17 cellular contexts compared by ENCODE assay signal in the genomic region with DNA sequence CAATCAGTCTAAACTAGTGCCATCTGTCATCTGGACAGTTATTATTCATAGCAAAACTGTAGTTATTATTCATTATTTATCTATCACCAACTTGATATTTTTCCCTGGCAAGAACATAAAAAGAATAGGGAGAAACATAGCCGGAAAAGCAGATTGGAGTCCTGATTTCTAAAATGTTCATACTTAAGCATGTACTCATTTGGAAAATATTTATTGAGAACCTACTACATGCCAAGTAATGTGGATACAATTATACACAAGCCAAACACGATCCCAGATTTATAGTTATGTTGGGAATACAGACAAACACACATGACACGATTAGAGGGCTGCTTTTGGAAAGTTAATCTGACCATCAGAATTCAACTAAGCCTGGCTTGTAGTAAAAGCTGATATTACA. TPM values are rescaled to one million over a fixed set of nuclear protein-coding genes. Genes with fewer than 3 reads are reported as not detected.
DNase-seq lines count a peak whose midpoint lies in the region; ATAC-seq and TF ChIP-seq lines count a peak whose summit lies in the region.
"Had no signal": no experiment of that assay in that cellular context is flagged by ENCODE, and none has a peak within 500 bp of the region (broad histone marks: within the 10 kb centered on the region; RNA-seq: fewer than 3 reads in every experiment).

No MANE protein-coding gene starts in this region.

- H3K4me1 ChIP-seq in IMR-90 (ENCODE audit: control insufficient read depth, insufficient read depth, low read length) = peaks cover 18% of the 10 kb centered on the region
- peaks cover 5% of the 10 kb centered on the region for H3K4me1 ChIP-seq in endodermal cell (ENCODE audit: control insufficient read depth, insufficient read depth, low read length)
- peaks cover 59% of the 10 kb centered on the region for H3K4me1 ChIP-seq in psoas muscle

- H3K9ac ChIP-seq in IMR-90 (ENCODE audit: low read depth, low read length) (peak overlapping the region; percentile 32; the same call in 1 of the 2 replicates), endodermal cell (ENCODE audit: extremely low read depth, low read length, poor library complexity, severe bottlenecking) (no peak overlapping the region)

- no peak for TF ChIP-seq POLR2A in IMR-90 (IDR thresholded peaks at IDR 0.05; ENCODE audit: low read depth, low read length)

- intact Hi-C loops in IMR-90 (cut with micrococcal nuclease) (no loop called here), psoas muscle (cut with DNase I) (no loop called here)

- H4K8ac ChIP-seq in IMR-90 (ENCODE audit: low read depth in 2 of 2, low read length in 2 of 2) = peak overlapping the region; percentile 65 to 85; a peak in 3 of 4 replicates

- H2AK5ac ChIP-seq in IMR-90 (ENCODE audit: low read depth, low read length) = no peak overlapping the region; the same call in 1 of the 2 replicates

- H2BK20ac ChIP-seq in IMR-90 (ENCODE audit: low read depth, low read length) = peak overlapping the region; percentile 87; the same call in 1 of the 2 replicates

- peaks cover 5% of the 10 kb centered on the region for H3K9me1 ChIP-seq in IMR-90 (ENCODE audit: insufficient read depth, low read length)

- in situ Hi-C loops in IMR-90 (cut with MboI; ENCODE audit: low sequenced_read_pairs) = no loop called here

- peak overlapping the region; percentile 94 for H2BK120ac ChIP-seq in IMR-90 (ENCODE audit: low read depth, low read length)

- no peak overlapping the region for H2AFZ ChIP-seq in IMR-90 (replicated peaks; ENCODE audit: low read length, poor library complexity)

- CTCF ChIA-PET in IMR-90 (lab: Yijun Ruan, JAX) = no interaction called here

- peaks cover 41 to 70% of the 10 kb centered on the region in 2 experiments for H3K79me1 ChIP-seq in IMR-90 (ENCODE audit: low read depth in 1 of 2, low read length in 2 of 2)

- peaks cover 2% of the 10 kb centered on the region for H3K36me3 Mint-ChIP-seq in endodermal cell (ENCODE audit: low read depth)
- H3K36me3 Mint-ChIP-seq: activated naive CD4-positive, alpha-beta T cell treated with anti-CD3 and anti-CD28 coated beads, Interleukin-2, amount 50 U/mL, for 24 hours had no signal

- H2BK5ac ChIP-seq in IMR-90 (ENCODE audit: low read depth, low read length, poor library complexity, severe bottlenecking) = peak overlapping the region; percentile 72

- H3K4ac ChIP-seq in IMR-90 (ENCODE audit: low read depth, low read length) = peak overlapping the region; percentile 86; the same call in 1 of the 2 replicates

- no peaks in the 10 kb centered on the region for H3K27me3 Mint-ChIP-seq in endodermal cell (ENCODE audit: insufficient read depth)
- H3K27me3 Mint-ChIP-seq: activated naive CD4-positive, alpha-beta T cell treated with anti-CD3 and anti-CD28 coated beads, Interleukin-2, amount 50 U/mL, for 24 hours had no signal

- H3K4me3 ChIP-seq in AG09309 (ENCODE audit: control insufficient read depth, low read depth, low read length) (no peak overlapping the region), IMR-90 (ENCODE audit: insufficient read depth, low read depth, low read length) (no peak overlapping the region), endodermal cell (ENCODE audit: low read length) (no peak overlapping the region), psoas muscle (peak overlapping the region; percentile 54)
- H3K4me3 ChIP-seq: esophagus squamous epithelium, ovary had no signal

- no peak for TF ChIP-seq RAD21 in IMR-90 (IDR thresholded peaks at IDR 0.05; ENCODE audit: low read length)

- BruUV-seq in IMR-90 (replicated peaks; lab: Mats Ljungman, UMichigan) = no TSS peak

- peak; percentile 11 for ATAC-seq in IMR-90 (ENCODE audit: low read depth)
- no peak for ATAC-seq in psoas muscle
- ATAC-seq in HG03469 (IDR thresholded peaks at IDR 0.05; ENCODE audit: unreplicated experiment) = no peak
- ATAC-seq in HG03135 (IDR thresholded peaks at IDR 0.05; ENCODE audit: unreplicated experiment) = no peak

- H3K23ac ChIP-seq in IMR-90 (ENCODE audit: low read depth, low read length) = peak overlapping the region; percentile 86

- peak overlapping the region; percentile 78; the same call in 1 of the 2 replicates for H4K91ac ChIP-seq in IMR-90 (ENCODE audit: insufficient read depth, low read depth, low read length)

- H4K5ac ChIP-seq in IMR-90 (ENCODE audit: low read depth, low read length) = peak overlapping the region; percentile 45; the same call in 1 of the 2 replicates

- H2AK9ac ChIP-seq in IMR-90 (replicated peaks; ENCODE audit: low read depth, low read length, poor library complexity) = no peak overlapping the region

- peak overlapping the region; percentile 62 for H3K27ac Mint-ChIP-seq in endodermal cell
- H3K27ac Mint-ChIP-seq: activated naive CD4-positive, alpha-beta T cell treated with anti-CD3 and anti-CD28 coated beads, Interleukin-2, amount 50 U/mL, for 24 hours had no signal

- H3K4me2 ChIP-seq in IMR-90 (ENCODE audit: low read depth, low read length) = peak overlapping the region; percentile 66; the same call in 1 of the 2 replicates

- POLR2A ChIA-PET in IMR-90 (lab: Charles Lee; ENCODE audit: unreplicated experiment) = no interaction called here

- WGBS in IMR-90 (ENCODE audit: extremely low coverage in 2 of 2, insufficient read length in 1 of 2), 2 experiments = no CpG with 5 or more reads among the region's 3 CpGs
- 88 to 94% methylated on average over 1 to 3 of the region's 3 CpGs for WGBS in endodermal cell (ENCODE audit: insufficient coverage in 1 of 2, insufficient read length in 1 of 2), 2 experiments
- WGBS in psoas muscle, 3 donors = 15 to 30% (median 15%) methylated on average over 3 of the region's 3 CpGs

- H3K36me3 ChIP-seq in IMR-90 (ENCODE audit: control insufficient read depth, insufficient read depth, low read length) = no peaks in the 10 kb centered on the region
- H3K36me3 ChIP-seq in endodermal cell (ENCODE audit: control insufficient read depth, insufficient read depth, low read length) = no peaks in the 10 kb centered on the region
- no peaks in the 10 kb centered on the region for H3K36me3 ChIP-seq in psoas muscle (ENCODE audit: insufficient read depth in 1 of 2, low read depth in 1 of 2)
- H3K36me3 ChIP-seq: esophagus squamous epithelium, ovary had no signal

- dilution Hi-C loops in IMR-90 (cut with HindIII; ENCODE audit: low sequenced_read_pairs, unreplicated experiment) = no loop called here

- H3K4me3 Mint-ChIP-seq in endodermal cell = no peak overlapping the region
- H3K4me3 Mint-ChIP-seq: activated naive CD4-positive, alpha-beta T cell treated with anti-CD3 and anti-CD28 coated beads, Interleukin-2, amount 50 U/mL, for 24 hours had no signal

- no peaks in the 10 kb centered on the region for H3K27me3 ChIP-seq in IMR-90 (ENCODE audit: control insufficient read depth, insufficient read depth, low read length)
- H3K27me3 ChIP-seq in endodermal cell (ENCODE audit: control insufficient read depth, insufficient read depth, low read length, poor library complexity, severe bottlenecking) = no peaks in the 10 kb centered on the region
- H3K27me3 ChIP-seq in psoas muscle (ENCODE audit: insufficient read depth in 3 of 3, low read length in 2 of 3) = no peaks in the 10 kb centered on the region
- H3K27me3 ChIP-seq: esophagus squamous epithelium, ovary had no signal

- peak overlapping the region; percentile 56; the same call in 1 of the 2 replicates for H3K56ac ChIP-seq in IMR-90 (ENCODE audit: extremely low read depth, insufficient read depth, low read length)

- no peaks in the 10 kb centered on the region for H3K9me3 ChIP-seq in IMR-90 (ENCODE audit: control insufficient read depth, insufficient read depth, low read length)
- H3K9me3 ChIP-seq in endodermal cell (ENCODE audit: control insufficient read depth, low read length) = no peaks in the 10 kb centered on the region
- H3K9me3 ChIP-seq in psoas muscle = no peaks in the 10 kb centered on the region
- H3K9me3 ChIP-seq: esophagus squamous epithelium, ovary had no signal

- H3K14ac ChIP-seq in IMR-90 (replicated peaks; ENCODE audit: low read depth, low read length) = peak overlapping the region; percentile 88; the same call in 1 of the 2 replicates

- H3K4me1 Mint-ChIP-seq in endodermal cell = peaks cover 23% of the 10 kb centered on the region

- peak overlapping the region; percentile 97; the same call in 2 of the 3 replicates for H2BK15ac ChIP-seq in IMR-90 (ENCODE audit: low read depth, low read length)

- H3K18ac ChIP-seq in IMR-90 (ENCODE audit: low read depth, low read length) = peak overlapping the region; percentile 61; the same call in 1 of the 2 replicates

- TF ChIP-seq CTCF in AG09309 (IDR thresholded peaks at IDR 0.05; ENCODE audit: control insufficient read depth, insufficient read depth, low read depth, low read length, missing control alignments) (no peak), IMR-90 (conservative IDR thresholded peaks at IDR 0.05; ENCODE audit: low read depth, low read length) (no peak), endodermal cell (conservative IDR thresholded peaks at IDR 0.05) (no peak), psoas muscle (IDR thresholded peaks at IDR 0.05) (no peak), GM10266 (IDR thresholded peaks at IDR 0.05; ENCODE audit: control insufficient read depth, insufficient read depth, low read depth, missing control alignments) (no peak)

- H3K27ac ChIP-seq in IMR-90 (ENCODE audit: insufficient read depth, low read length) (no peak overlapping the region), endodermal cell (ENCODE audit: low read depth, low read length) (no peak overlapping the region), psoas muscle (peak overlapping the region; percentile 90)
- H3K27ac ChIP-seq: C4-2B, ovary, VCaP had no signal

- H3K9me3 Mint-ChIP-seq in endodermal cell = no peaks in the 10 kb centered on the region
- H3K9me3 Mint-ChIP-seq: activated naive CD4-positive, alpha-beta T cell treated with anti-CD3 and anti-CD28 coated beads, Interleukin-2, amount 50 U/mL, for 24 hours had no signal

- DNase-seq in AG09309 (ENCODE audit: low read depth) = peak; percentile 43
- peak; percentile 50 for DNase-seq in IMR-90
- DNase-seq in endodermal cell = no peak
- DNase-seq in psoas muscle = no peak
- no peak for DNase-seq in NCI-H2227 treated with DMSO at 0.1 percent for 48 hours (lab: John Stamatoyannopoulos, UW)
- DNase-seq in GM10266 (ENCODE audit: extremely low spot score) = no peak
- DNase-seq: cerebellar nuclear complex, DND-41, esophagus squamous epithelium, Karpas-422, NCI-H2107, ovary had no signal

- no peaks in the 10 kb centered on the region for H4K20me1 ChIP-seq in IMR-90 (ENCODE audit: insufficient read depth, low read length)

TF ChIP-seq in IMR-90, 13 proteins besides CTCF, POLR2A, EP300 and RAD21 (continues in another document):
- no peak for TF ChIP-seq FOS (IDR thresholded peaks at IDR 0.05; ENCODE audit: low read depth, low read length)
- no peak for TF ChIP-seq MXI1 (IDR thresholded peaks at IDR 0.05; ENCODE audit: borderline replicate concordance, low read depth, low read length)

RNA-seq across cellular contexts. Expression of a gene that starts 30.7 kb away (rescaled TPM):
- total RNA-seq in IMR-90 (2012; rRNA removed) (17.0 and 25.0 TPM in 2 replicates), endodermal cell (10 to 100 TPM; 14.3 to 17.7 TPM), psoas muscle (1 to 10 TPM; 5.2 to 6.8 (median 5.5) TPM)
- polyA plus RNA-seq in IMR-90 (2012; rRNA removed) (5.0 and 6.2 TPM in 2 replicates), psoas muscle (1 to 10 TPM; 1.6 to 6.0 (median 4.3) TPM)
- 1.0 and 1.2 TPM in 2 replicates for polyA plus RNA-seq in IMR-90 (2012; cell fraction: cytosol; rRNA removed)
- 0.46 and 3.5 TPM in 2 replicates for polyA plus RNA-seq in IMR-90 (2012; cell fraction: nucleus; rRNA removed; ENCODE audit: low replicate concordance)
- 4.1 TPM for polyA plus RNA-seq in endodermal cell (2013, experiment 1 of 2)
- 4.5 TPM for polyA plus RNA-seq in endodermal cell (2013, experiment 2 of 2)

Comparison
In these comparisons a context has a peak if more than half of its experiments do, and no peak if none do; other contexts are left out.
1. DNase-seq: peak in AG09309 (single experiment) and IMR-90 (single experiment); none in endodermal cell (single experiment), psoas muscle (0 of 2), NCI-H2227 treated with DMSO at 0.1 percent for 48 hours (single experiment) and GM10266 (single experiment).